In genomic region chr4:129322947-129323346, GRCh38 we compare ENCODE assay signal across 20 cellular contexts.
"Had no signal": no experiment of that assay in that cellular context is flagged by ENCODE, and none has a peak within 500 bp of the region (broad histone marks: within the 10 kb centered on the region; RNA-seq: fewer than 3 reads in every experiment).

No MANE protein-coding gene starts in this region.

- H3K9me3 Mint-ChIP-seq: nephron progenitor cell had no signal

- H3K4me3 ChIP-seq: esophagus squamous epithelium, gastroesophageal sphincter, left ventricle myocardium inferior, lower lobe of right lung, sigmoid colon had no signal

- ATAC-seq: gastroesophageal sphincter; left cardiac atrium; lower lobe of right lung; naive thymus-derived CD4-positive, alpha-beta T cell had no signal

- H3K4me1 ChIP-seq: esophagus squamous epithelium, gastroesophageal sphincter, left ventricle myocardium inferior, lower lobe of right lung, sigmoid colon had no signal

- H3K27ac ChIP-seq: epithelial cell of prostate, esophagus squamous epithelium, gastroesophageal sphincter, left ventricle myocardium inferior, lower lobe of right lung, sigmoid colon had no signal

- H3K27ac Mint-ChIP-seq: memory B cell; naive thymus-derived CD4-positive, alpha-beta T cell; nephron progenitor cell had no signal

- H3K9me3 ChIP-seq: esophagus squamous epithelium, gastroesophageal sphincter, left ventricle myocardium inferior, lower lobe of right lung, sigmoid colon had no signal

- DNase-seq: effector memory CD4-positive, alpha-beta T cell; esophagus squamous epithelium; foreskin fibroblast; glutamatergic neuron; kidney; left cardiac atrium; left ventricle myocardium inferior; lower lobe of right lung; midbrain; naive thymus-derived CD4-positive, alpha-beta T cell; nephron progenitor cell; posterior cingulate gyrus; sigmoid colon; small intestine; stimulated activated CD4-positive, alpha-beta T cell treated with anti-CD3 and anti-CD28 coated beads, Interleukin-12 subunit alpha, Interleukin-12 subunit beta, amount 100 ng/mL, for 4 hours; stimulated activated naive CD4-positive, alpha-beta T cell treated with Interleukin-2 at 50 U/mL for 16 hours; trophoblast cell had no signal

- H3K36me3 ChIP-seq: esophagus squamous epithelium, gastroesophageal sphincter, left ventricle myocardium inferior, lower lobe of right lung, sigmoid colon had no signal

- H3K36me3 Mint-ChIP-seq: memory B cell; naive thymus-derived CD4-positive, alpha-beta T cell had no signal

- H3K27me3 ChIP-seq: esophagus squamous epithelium, gastroesophageal sphincter, sigmoid colon had no signal

- H3K4me3 Mint-ChIP-seq: memory B cell; naive thymus-derived CD4-positive, alpha-beta T cell; nephron progenitor cell had no signal
